ENCODE assay signal across 8 cellular contexts in genomic region chr3:134364061-134364935, GRCh38. TPM values are rescaled to one million over a fixed set of nuclear protein-coding genes. Genes with fewer than 3 reads are reported as not detected.
DNase-seq lines count a peak whose midpoint lies in the region; ATAC-seq and TF ChIP-seq lines count a peak whose summit lies in the region.

No MANE protein-coding gene starts in this region.

- WGBS in esophagus, 2 donors, result 1 to 2% methylated on average over 29 to 37 of the region's 37 CpGs
- WGBS in thyroid gland, 2 donors, result 1% methylated on average over 11 to 36 of the region's 37 CpGs

- H3K27ac ChIP-seq in esophagus (ENCODE audit: low read depth in 2 of 2, low read length in 1 of 2), result peak overlapping the region; percentile 88 to 89
- peak overlapping the region; percentile 80 to 100 (median 100) for H3K27ac ChIP-seq in thyroid gland

- H3K27me3 Mint-ChIP-seq in mesothelial cell of epicardium (ENCODE audit: low read depth), result no peaks in the 10 kb centered on the region

- H3K36me3 Mint-ChIP-seq in mesothelial cell of epicardium, result peaks cover 28% of the 10 kb centered on the region

- no peaks in the 10 kb centered on the region for H3K9me3 Mint-ChIP-seq in mesothelial cell of epicardium

- TF ChIP-seq RAD21 in Ishikawa (IDR thresholded peaks at IDR 0.05; ENCODE audit: low read depth), result no peak

- peak overlapping the region; percentile 98 for H3K27ac Mint-ChIP-seq in mesothelial cell of epicardium

- no peak for ATAC-seq in GM21515 (IDR thresholded peaks at IDR 0.05; ENCODE audit: unreplicated experiment)
- no peak for ATAC-seq in HG03175 (IDR thresholded peaks at IDR 0.05; ENCODE audit: unreplicated experiment)

- peak; percentile 89 for DNase-seq in COR-L47 (lab: John Stamatoyannopoulos, UW)
- peak; percentile 12 for DNase-seq in activated CD4-positive, alpha-beta T cell treated with anti-CD3 and anti-CD28 coated beads, Interleukin-2, amount 50 U/mL, for 1 hour
- peak; percentile 93 to 94 for DNase-seq in mesothelial cell of epicardium (ENCODE audit: low spot score in 2 of 2, unreplicated experiment in 2 of 2)
- peak; percentile 98 for DNase-seq in thyroid gland

- peak overlapping the region in 1 of 2 donors; percentile 24 for H3K4me3 ChIP-seq in esophagus (ENCODE audit: low read depth in 1 of 2, low read length in 2 of 2)
- H3K4me3 ChIP-seq in thyroid gland (replicated peaks in 1 of 3), result peak overlapping the region in 1 of 3 donors; percentile 15

- peak in 1 of 2 donors; percentile 50 for TF ChIP-seq POLR2A in thyroid gland (IDR thresholded peaks at IDR 0.05)

- no peak for TF ChIP-seq CTCF in mesothelial cell of epicardium (IDR thresholded peaks at IDR 0.05; ENCODE audit: unreplicated experiment)
- no peak for TF ChIP-seq CTCF in thyroid gland (IDR thresholded peaks at IDR 0.05)

- H3K36me3 ChIP-seq in esophagus (ENCODE audit: control insufficient read depth in 2 of 2, insufficient read depth in 2 of 2, low read length in 1 of 2) (peaks cover 29 to 78% of the 10 kb centered on the region in 2 donors), thyroid gland (peaks cover 84 to 90% of the 10 kb centered on the region in 2 donors)

- peak; percentile 99 for TF ChIP-seq EP300 in Ishikawa (IDR thresholded peaks at IDR 0.05; ENCODE audit: borderline replicate concordance)

- H3K4me3 Mint-ChIP-seq in mesothelial cell of epicardium, result peak overlapping the region; percentile 43

- intact Hi-C loops in thyroid gland (cut with DNase I), result no loop called here

- H3K27me3 ChIP-seq in esophagus (ENCODE audit: control insufficient read depth in 1 of 2, insufficient read depth in 2 of 2, low read length in 2 of 2) (no peaks in the 10 kb centered on the region), thyroid gland (no peaks in the 10 kb centered on the region)

- H3K4me1 ChIP-seq in esophagus (ENCODE audit: control insufficient read depth in 2 of 2, insufficient read depth in 2 of 2, low read length in 1 of 2) (peaks cover 13 to 32% of the 10 kb centered on the region in 2 donors), thyroid gland (peaks cover 44 to 97% of the 10 kb centered on the region in 2 donors)

- H3K9me3 ChIP-seq in esophagus (ENCODE audit: control insufficient read depth in 2 of 2, insufficient read depth in 1 of 2, low read depth in 1 of 2, low read length in 1 of 2), result peaks cover 0 to 4% of the 10 kb centered on the region in 2 donors
- no peaks in the 10 kb centered on the region for H3K9me3 ChIP-seq in thyroid gland

- H3K4me1 Mint-ChIP-seq in mesothelial cell of epicardium, result peaks cover 53% of the 10 kb centered on the region

TF ChIP-seq in Ishikawa, 13 proteins besides CTCF, POLR2A, EP300 and RAD21:
- TF ChIP-seq TEAD4 (IDR thresholded peaks at IDR 0.05) (peak; percentile 100), TCF12 (IDR thresholded peaks at IDR 0.05; ENCODE audit: low read depth) (peak; percentile 99), FOXM1 (IDR thresholded peaks at IDR 0.05; ENCODE audit: borderline replicate concordance, low read depth) (peak; percentile 95), TAF1 (IDR thresholded peaks at IDR 0.05; ENCODE audit: low read depth) (peak; percentile 33; the same call in 1 of the 2 replicates), REST (IDR thresholded peaks at IDR 0.05; ENCODE audit: low read depth) (no peak), USF1 (IDR thresholded peaks at IDR 0.05) (no peak), YY1 (IDR thresholded peaks at IDR 0.05; ENCODE audit: low read depth) (peak; percentile 66), CEBPB (IDR thresholded peaks at IDR 0.05) (no peak), MAX (IDR thresholded peaks at IDR 0.05) (peak; percentile 22; the same call in 1 of the 2 replicates), ZBTB7A (IDR thresholded peaks at IDR 0.05; ENCODE audit: low read depth) (peak; percentile 85; the same call in 1 of the 2 replicates), CREB1 (IDR thresholded peaks at IDR 0.05; ENCODE audit: low read depth) (no peak), EGR1 (IDR thresholded peaks at IDR 0.05) (no peak), NFIC (IDR thresholded peaks at IDR 0.05) (peak; percentile 98)

RNA-seq across cellular contexts. Expression of gene AMOTL2, which starts 9.9 kb away (rescaled TPM):
- polyA plus RNA-seq in esophagus, result 10 to 100 TPM; 21.2 to 23.2 TPM
- 281 to 297 TPM (median 296 TPM) in 3 replicates for total RNA-seq in mesothelial cell of epicardium
- 100 to 1,000 TPM in 3 of 4 donors, 10 to 100 TPM in 1; 76.0 to 149 (median 117) TPM for total RNA-seq in thyroid gland

Comparison
In these comparisons a context has a peak if more than half of its experiments do, and no peak if none do; other contexts are left out.
1. DNase-seq: peak in every context shown above with its lines; median percentile 98 in thyroid gland; 94 in mesothelial cell of epicardium; 89 in COR-L47; 12 in activated CD4-positive, alpha-beta T cell treated with anti-CD3 and anti-CD28 coated beads, Interleukin-2, amount 50 U/mL, for 1 hour.